Comparison of ENCODE assay signal across 2 cellular contexts in the genomic region with DNA sequence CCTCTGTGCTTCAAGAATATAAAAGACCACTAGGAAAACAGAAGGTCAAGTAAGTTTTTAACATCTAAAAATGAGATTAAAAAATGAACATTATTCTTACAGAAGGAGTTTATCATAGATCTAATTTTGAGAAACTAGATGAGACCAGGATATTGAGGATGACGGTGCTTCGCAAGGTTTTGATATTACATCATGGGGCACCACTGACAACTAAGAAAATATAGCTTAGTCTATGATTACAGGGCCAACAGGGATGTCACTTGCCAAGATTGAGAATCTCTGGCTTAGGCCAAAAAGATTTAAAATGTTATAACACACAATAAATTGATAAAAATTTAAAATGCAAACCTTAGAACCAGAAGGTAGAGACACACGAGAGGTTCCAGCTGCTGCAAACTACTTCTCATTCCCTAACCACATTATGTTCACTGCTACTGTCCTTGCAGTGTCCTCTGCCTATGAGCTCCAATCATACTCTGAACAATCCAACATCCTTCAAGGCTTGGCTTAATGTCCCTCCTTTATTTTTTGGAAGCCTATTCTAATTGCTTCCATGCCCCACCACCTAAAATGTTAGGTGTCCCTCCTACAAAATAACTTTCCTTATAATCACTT.
TF ChIP-seq lines count a peak whose summit lies in the region.

No MANE protein-coding gene starts in this region.

TF ChIP-seq in IMR-90, 13 proteins besides CTCF, POLR2A, EP300 and RAD21:
- no peak for TF ChIP-seq FOS (IDR thresholded peaks at IDR 0.05; ENCODE audit: low read depth, low read length)
- no peak for TF ChIP-seq MXI1 (IDR thresholded peaks at IDR 0.05; ENCODE audit: borderline replicate concordance, low read depth, low read length)
- TF ChIP-seq BHLHE40 (IDR thresholded peaks at IDR 0.05; ENCODE audit: low read depth, low read length), result no peak
- no peak for TF ChIP-seq ELK1 (IDR thresholded peaks at IDR 0.05; ENCODE audit: borderline replicate concordance, low read depth, low read length)
- no peak for TF ChIP-seq SMC3 (IDR thresholded peaks at IDR 0.05; ENCODE audit: low read depth, low read length)
- no peak for TF ChIP-seq RCOR1 (IDR thresholded peaks at IDR 0.05; ENCODE audit: insufficient replicate concordance, low read length)
- no peak for TF ChIP-seq CHD1 (IDR thresholded peaks at IDR 0.05; ENCODE audit: low read depth, low read length)
- TF ChIP-seq, protein P1, sequence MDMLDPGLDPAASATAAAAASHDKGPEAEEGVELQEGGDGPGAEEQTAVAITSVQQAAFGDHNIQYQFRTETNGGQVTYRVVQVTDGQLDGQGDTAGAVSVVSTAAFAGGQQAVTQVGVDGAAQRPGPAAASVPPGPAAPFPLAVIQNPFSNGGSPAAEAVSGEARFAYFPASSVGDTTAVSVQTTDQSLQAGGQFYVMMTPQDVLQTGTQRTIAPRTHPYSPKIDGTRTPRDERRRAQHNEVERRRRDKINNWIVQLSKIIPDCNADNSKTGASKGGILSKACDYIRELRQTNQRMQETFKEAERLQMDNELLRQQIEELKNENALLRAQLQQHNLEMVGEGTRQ (IDR thresholded peaks at IDR 0.05; ENCODE audit: low read depth, low read length), result no peak

TF ChIP-seq in GM12878, 131 proteins besides CTCF, POLR2A, EP300 and RAD21:
- TF ChIP-seq NFXL1 (IDR thresholded peaks at IDR 0.05; ENCODE audit: borderline replicate concordance) (peak; percentile 70; the same call in 1 of the 2 replicates), ZNF217 (IDR thresholded peaks at IDR 0.05) (no peak), FOS (IDR thresholded peaks at IDR 0.05; ENCODE audit: borderline replicate concordance, extremely low read depth, insufficient read length) (no peak)
